17 cellular contexts compared by ENCODE assay signal in the genomic region with DNA sequence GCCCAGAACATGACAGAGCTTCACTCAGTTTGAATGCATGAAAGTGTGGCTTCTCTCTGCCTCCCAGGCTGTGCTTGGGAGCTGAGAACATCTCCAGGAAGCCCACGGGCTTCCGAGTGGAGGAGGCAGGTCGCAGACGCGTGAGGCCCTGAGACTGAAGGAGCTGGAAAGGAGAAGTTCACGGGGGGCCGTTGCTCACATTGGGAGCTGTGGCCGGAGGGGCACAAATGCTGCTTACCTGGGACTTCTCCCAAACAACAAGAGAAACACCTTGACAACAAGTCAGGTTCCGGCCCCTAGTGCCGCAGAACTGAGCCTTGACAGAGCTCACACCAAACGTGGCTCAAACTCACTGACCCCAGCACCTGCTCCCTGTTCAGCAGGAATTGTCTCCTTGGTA.
DNase-seq lines count a peak whose midpoint lies in the region; ATAC-seq and TF ChIP-seq lines count a peak whose summit lies in the region.
"Had no signal": no experiment of that assay in that cellular context is flagged by ENCODE, and none has a peak within 500 bp of the region (broad histone marks: within the 10 kb centered on the region; RNA-seq: fewer than 3 reads in every experiment).

No MANE protein-coding gene starts in this region.

- H3K4me1 Mint-ChIP-seq in WTC11, result no peaks in the 10 kb centered on the region

- H3K9me3 Mint-ChIP-seq in WTC11, result no peaks in the 10 kb centered on the region
- H3K9me3 Mint-ChIP-seq: CD4-positive, alpha-beta T cell; IgD-negative memory B cell had no signal

- no peaks in the 10 kb centered on the region for H3K27me3 ChIP-seq in right cardiac atrium (ENCODE audit: control insufficient read depth, insufficient read depth)
- H3K27me3 ChIP-seq in sigmoid colon, result peaks cover 0 to 46% (median 0%) of the 10 kb centered on the region in 3 donors
- H3K27me3 ChIP-seq in WERI-Rb-1 (ENCODE audit: insufficient read depth, low read depth, severe bottlenecking), result no peaks in the 10 kb centered on the region

- H3K4me3 Mint-ChIP-seq in WTC11, result no peak overlapping the region
- H3K4me3 Mint-ChIP-seq: CD4-positive, alpha-beta T cell; IgD-negative memory B cell had no signal

- H3K4me1 ChIP-seq in right cardiac atrium (ENCODE audit: control insufficient read depth, insufficient read depth, low read length) (no peaks in the 10 kb centered on the region), sigmoid colon (no peaks in the 10 kb centered on the region)
- H3K4me1 ChIP-seq: HAP-1 had no signal

- TF ChIP-seq POLR2A in sigmoid colon (IDR thresholded peaks at IDR 0.05), result no peak

- WGBS in right cardiac atrium, result 78% methylated on average over 11 of the region's 11 CpGs
- 78 to 83% methylated on average over 11 of the region's 11 CpGs for WGBS in sigmoid colon, 2 donors

- H3K36me3 ChIP-seq in sigmoid colon, result no peaks in the 10 kb centered on the region
- no peaks in the 10 kb centered on the region for H3K36me3 ChIP-seq in WERI-Rb-1

- POLR2A ChIA-PET in WTC11 (lab: Charles Lee), result interaction anchor here (0.6 kb wide), 1 partner anchor 75 kb away, joined by 4 read pairs; no protein-coding TSS in a partner anchor

- no peak for TF ChIP-seq EP300 in sigmoid colon (IDR thresholded peaks at IDR 0.05)

- H3K27ac ChIP-seq in right cardiac atrium (ENCODE audit: low read length) (no peak overlapping the region), sigmoid colon (no peak overlapping the region), WERI-Rb-1 (no peak overlapping the region)
- H3K27ac ChIP-seq: C4-2B, GM23248 had no signal

- H3K9me3 ChIP-seq in right cardiac atrium (ENCODE audit: control insufficient read depth, low read length) (no peaks in the 10 kb centered on the region), sigmoid colon (no peaks in the 10 kb centered on the region), WERI-Rb-1 (ENCODE audit: severe bottlenecking) (no peaks in the 10 kb centered on the region)
- H3K9me3 ChIP-seq: HAP-1 had no signal

- TF ChIP-seq CTCF in WTC11 (IDR thresholded peaks at IDR 0.05) (no peak), sigmoid colon (IDR thresholded peaks at IDR 0.05) (no peak), WERI-Rb-1 (IDR thresholded peaks at IDR 0.05; ENCODE audit: low read depth, low read length) (no peak)

- CTCF ChIA-PET in WTC11 (lab: Charles Lee), result interaction anchor here (2.3 to 2.8 kb wide), 2 partner anchors 12 to 187 kb away, joined by 10 to 17 read pairs; no protein-coding TSS in a partner anchor

- no peak for ATAC-seq in right cardiac atrium
- ATAC-seq in Right ventricle myocardium inferior, result no peak
- no peak for ATAC-seq in WTC11
- ATAC-seq in HG03439 (IDR thresholded peaks at IDR 0.05; ENCODE audit: unreplicated experiment), result no peak
- ATAC-seq in HG02588 (IDR thresholded peaks at IDR 0.05; ENCODE audit: unreplicated experiment), result no peak
- ATAC-seq: HepG2 had no signal

- no peak overlapping the region for H3K4me3 ChIP-seq in right cardiac atrium (ENCODE audit: low read length)
- H3K4me3 ChIP-seq in sigmoid colon, result no peak overlapping the region
- no peak overlapping the region for H3K4me3 ChIP-seq in WERI-Rb-1 (ENCODE audit: low read depth, low read length)
- H3K4me3 ChIP-seq: GM23248, HAP-1 had no signal

- H3K36me3 Mint-ChIP-seq in WTC11, result no peaks in the 10 kb centered on the region

- intact Hi-C loops in right cardiac atrium (cut with DNase I) (no loop called here), Right ventricle myocardium inferior (cut with DNase I) (no loop called here), sigmoid colon (cut with DNase I) (no loop called here)

- H3K27ac Mint-ChIP-seq in WTC11, result no peak overlapping the region; the same call in 1 of the 2 replicates
- H3K27ac Mint-ChIP-seq: CD4-positive, alpha-beta T cell had no signal

- DNase-seq in right cardiac atrium (peak in 2 of 3 donors; percentile 14 to 37), Right ventricle myocardium inferior (ENCODE audit: missing footprints) (no peak), WTC11 (ENCODE audit: low spot score) (peak; percentile 4), sigmoid colon (peak; percentile 41), WERI-Rb-1 (no peak)
- DNase-seq: ACHN; CD4-positive, alpha-beta T cell; DMS153; DMS79; GDM1; GM23248 had no signal

- H3K27me3 Mint-ChIP-seq in WTC11 (ENCODE audit: low read depth), result peaks cover 2% of the 10 kb centered on the region; the same call in 1 of the 2 replicates
- H3K27me3 Mint-ChIP-seq: CD4-positive, alpha-beta T cell; IgD-negative memory B cell had no signal

TF ChIP-seq in WTC11, 78 proteins besides CTCF, POLR2A, EP300 and RAD21:
- no peak for TF ChIP-seq ELF4 (CRISPR knock-in tag; IDR thresholded peaks at IDR 0.05; ENCODE audit: low read depth)
- TF ChIP-seq, protein P1, sequence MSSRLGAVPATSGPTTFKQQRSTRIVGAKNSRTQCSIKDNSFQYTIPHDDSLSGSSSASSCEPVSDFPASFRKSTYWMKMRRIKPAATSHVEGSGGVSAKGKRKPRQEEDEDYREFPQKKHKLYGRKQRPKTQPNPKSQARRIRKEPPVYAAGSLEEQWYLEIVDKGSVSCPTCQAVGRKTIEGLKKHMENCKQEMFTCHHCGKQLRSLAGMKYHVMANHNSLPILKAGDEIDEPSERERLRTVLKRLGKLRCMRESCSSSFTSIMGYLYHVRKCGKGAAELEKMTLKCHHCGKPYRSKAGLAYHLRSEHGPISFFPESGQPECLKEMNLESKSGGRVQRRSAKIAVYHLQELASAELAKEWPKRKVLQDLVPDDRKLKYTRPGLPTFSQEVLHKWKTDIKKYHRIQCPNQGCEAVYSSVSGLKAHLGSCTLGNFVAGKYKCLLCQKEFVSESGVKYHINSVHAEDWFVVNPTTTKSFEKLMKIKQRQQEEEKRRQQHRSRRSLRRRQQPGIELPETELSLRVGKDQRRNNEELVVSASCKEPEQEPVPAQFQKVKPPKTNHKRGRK (CRISPR knock-in tag; IDR thresholded peaks at IDR 0.05; ENCODE audit: borderline replicate concordance), result no peak
- TF ChIP-seq IRF2 (CRISPR knock-in tag; IDR thresholded peaks at IDR 0.05; ENCODE audit: borderline replicate concordance, low read depth), result no peak
- TF ChIP-seq RELA (CRISPR knock-in tag; IDR thresholded peaks at IDR 0.05; ENCODE audit: borderline replicate concordance), result no peak
- TF ChIP-seq, protein P2, sequence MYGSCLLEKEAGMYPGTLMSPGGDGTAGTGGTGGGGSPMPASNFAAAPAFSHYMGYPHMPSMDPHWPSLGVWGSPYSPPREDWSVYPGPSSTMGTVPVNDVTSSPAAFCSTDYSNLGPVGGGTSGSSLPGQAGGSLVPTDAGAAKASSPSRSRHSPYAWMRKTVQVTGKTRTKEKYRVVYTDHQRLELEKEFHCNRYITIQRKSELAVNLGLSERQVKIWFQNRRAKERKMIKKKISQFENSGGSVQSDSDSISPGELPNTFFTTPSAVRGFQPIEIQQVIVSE (CRISPR knock-in tag; IDR thresholded peaks at IDR 0.05; ENCODE audit: borderline replicate concordance), result no peak
- no peak for TF ChIP-seq TEAD1 (CRISPR knock-in tag; IDR thresholded peaks at IDR 0.05)
- TF ChIP-seq NR3C1 (CRISPR knock-in tag; conservative IDR thresholded peaks at IDR 0.05; ENCODE audit: low read depth), result no peak
- TF ChIP-seq, protein P3, sequence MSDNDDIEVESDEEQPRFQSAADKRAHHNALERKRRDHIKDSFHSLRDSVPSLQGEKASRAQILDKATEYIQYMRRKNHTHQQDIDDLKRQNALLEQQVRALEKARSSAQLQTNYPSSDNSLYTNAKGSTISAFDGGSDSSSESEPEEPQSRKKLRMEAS (CRISPR knock-in tag; IDR thresholded peaks at IDR 0.05), result no peak
- TF ChIP-seq NFE2L1 (CRISPR knock-in tag; IDR thresholded peaks at IDR 0.05), result no peak
- no peak for TF ChIP-seq ZNF232 (CRISPR knock-in tag; IDR thresholded peaks at IDR 0.05)
- TF ChIP-seq ZNF263 (CRISPR knock-in tag; IDR thresholded peaks at IDR 0.05; ENCODE audit: low read depth), result no peak
- TF ChIP-seq, protein P4, sequence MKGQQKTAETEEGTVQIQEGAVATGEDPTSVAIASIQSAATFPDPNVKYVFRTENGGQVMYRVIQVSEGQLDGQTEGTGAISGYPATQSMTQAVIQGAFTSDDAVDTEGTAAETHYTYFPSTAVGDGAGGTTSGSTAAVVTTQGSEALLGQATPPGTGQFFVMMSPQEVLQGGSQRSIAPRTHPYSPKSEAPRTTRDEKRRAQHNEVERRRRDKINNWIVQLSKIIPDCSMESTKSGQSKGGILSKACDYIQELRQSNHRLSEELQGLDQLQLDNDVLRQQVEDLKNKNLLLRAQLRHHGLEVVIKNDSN (CRISPR knock-in tag; IDR thresholded peaks at IDR 0.05), result no peak
- no peak for TF ChIP-seq HMGA2 (CRISPR knock-in tag; IDR thresholded peaks at IDR 0.05)
- TF ChIP-seq GRHL2 (CRISPR knock-in tag; IDR thresholded peaks at IDR 0.05; ENCODE audit: insufficient replicate concordance, severe bottlenecking), result no peak
- no peak for TF ChIP-seq ZNF121 (CRISPR knock-in tag; IDR thresholded peaks at IDR 0.05)
- no peak for TF ChIP-seq CREB1 (CRISPR knock-in tag; IDR thresholded peaks at IDR 0.05)
- TF ChIP-seq GABPB1 (CRISPR knock-in tag; IDR thresholded peaks at IDR 0.05), result no peak
- TF ChIP-seq OVOL2 (CRISPR knock-in tag; IDR thresholded peaks at IDR 0.05; ENCODE audit: borderline replicate concordance), result no peak
- TF ChIP-seq ETV6 (CRISPR knock-in tag; IDR thresholded peaks at IDR 0.05), result no peak

Comparison
In these comparisons a context has a peak if more than half of its experiments do, and no peak if none do; other contexts are left out.
1. DNase-seq: peak in right cardiac atrium (2 of 3), WTC11 (single experiment) and sigmoid colon (single experiment); none in Right ventricle myocardium inferior (single experiment) and WERI-Rb-1 (single experiment).